14 cellular contexts compared by ENCODE assay signal in genomic region chr3:188695251-188695650, GRCh38.
"Had no signal": no experiment of that assay in that cellular context is flagged by ENCODE, and none has a peak within 500 bp of the region (broad histone marks: within the 10 kb centered on the region; RNA-seq: fewer than 3 reads in every experiment).

No MANE protein-coding gene starts in this region.

- H3K27ac ChIP-seq: cardiac muscle cell, gastrocnemius medialis, skin epidermis, tibial nerve, vagina had no signal

- H3K4me1 Mint-ChIP-seq: mesothelial cell of epicardium had no signal

- DNase-seq: activated CD4-positive, alpha-beta T cell treated with anti-CD3 and anti-CD28 coated beads, Interleukin-2, amount 10 ng/mL, durations not matched to agents 24 days and 14 days; activated effector memory CD4-positive, alpha-beta T cell treated with anti-CD3 and anti-CD28 coated beads, Interleukin-2, amount 50 U/mL, for 16 hours; aorta; gastrocnemius medialis; kidney glomerular epithelial cell; stimulated activated CD4-positive, alpha-beta T cell treated with anti-CD3 and anti-CD28 coated beads, Interleukin-4, amount 100 ng/mL, for 4 hours; T-cell had no signal

- H3K36me3 Mint-ChIP-seq: mesothelial cell of epicardium had no signal

- H3K4me3 Mint-ChIP-seq: activated CD4-positive, alpha-beta T cell treated with anti-CD3 and anti-CD28 coated beads, Interleukin-2, amount 10 ng/mL, durations not matched to agents 24 days and 14 days; activated naive CD8-positive, alpha-beta T cell; mesothelial cell of epicardium; T-cell had no signal

- H3K9me3 Mint-ChIP-seq: activated CD4-positive, alpha-beta T cell treated with anti-CD3 and anti-CD28 coated beads, Interleukin-2, amount 10 ng/mL, durations not matched to agents 24 days and 14 days; mesothelial cell of epicardium; T-cell had no signal

- H3K27me3 ChIP-seq: cardiac muscle cell, gastrocnemius medialis, tibial nerve, vagina had no signal

- ATAC-seq: gastrocnemius medialis, T-cell had no signal

- H3K4me3 ChIP-seq: cardiac muscle cell, gastrocnemius medialis, skin epidermis, tibial nerve, vagina had no signal

- H3K36me3 ChIP-seq: cardiac muscle cell, gastrocnemius medialis, tibial nerve, vagina had no signal

- FAIRE-seq: colon had no signal

- H3K9me3 ChIP-seq: gastrocnemius medialis, tibial nerve, vagina had no signal

- H3K27me3 Mint-ChIP-seq: activated naive CD8-positive, alpha-beta T cell; T-cell had no signal

- H3K27ac Mint-ChIP-seq: activated CD4-positive, alpha-beta T cell treated with anti-CD3 and anti-CD28 coated beads, Interleukin-2, amount 10 ng/mL, durations not matched to agents 24 days and 14 days; activated naive CD8-positive, alpha-beta T cell; mesothelial cell of epicardium; T-cell had no signal
